ENCODE assay signal across 10 cellular contexts in the genomic region with DNA sequence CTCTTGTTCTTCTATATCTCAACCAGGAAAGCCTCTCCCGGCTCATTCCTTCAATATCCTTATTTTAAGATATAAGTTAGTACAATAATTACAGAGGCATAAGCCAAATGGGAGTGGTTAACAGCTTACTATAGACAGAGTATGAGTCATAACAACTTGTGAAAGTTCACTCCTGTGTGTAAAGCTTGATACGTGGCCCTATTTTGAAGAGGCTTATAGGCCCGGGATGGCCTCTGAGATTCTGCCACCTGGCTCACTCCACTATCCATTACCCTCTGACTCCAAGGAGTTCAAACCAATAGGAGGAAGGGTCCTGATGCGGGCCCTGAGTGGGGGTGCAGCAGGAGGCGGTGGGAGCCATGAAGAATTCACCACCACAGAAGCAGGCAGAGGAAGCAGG. TPM values are rescaled to one million over a fixed set of nuclear protein-coding genes. Genes with fewer than 3 reads are reported as not detected.
DNase-seq lines count a peak whose midpoint lies in the region; ATAC-seq, FAIRE-seq and TF ChIP-seq lines count a peak whose summit lies in the region.
"Had no signal": no experiment of that assay in that cellular context is flagged by ENCODE, and none has a peak within 500 bp of the region (broad histone marks: within the 10 kb centered on the region; RNA-seq: fewer than 3 reads in every experiment).

No MANE protein-coding gene starts in this region.

- FAIRE-seq in HTR-8/SVneo (lab: Jason Lieb, UNC) = no peak

- peak; percentile 50 for ATAC-seq in GM19468 (IDR thresholded peaks at IDR 0.05; ENCODE audit: extremely low read depth, unreplicated experiment)
- peak; percentile 86 for ATAC-seq in HG03520 (IDR thresholded peaks at IDR 0.05; ENCODE audit: unreplicated experiment)

- no peak overlapping the region for H3K4me3 ChIP-seq in brain microvascular endothelial cell (ENCODE audit: low read depth, low read length)
- H3K4me3 ChIP-seq: thoracic aorta had no signal

- in situ Hi-C loops in brain microvascular endothelial cell (cut with HindIII; ENCODE audit: low pct_ligation_motif_present, low sequenced_read_pairs) = no loop called here

- H3K27me3 ChIP-seq in brain microvascular endothelial cell (replicated peaks) = no peaks in the 10 kb centered on the region

- DNase-seq in Daoy (ENCODE audit: low read depth) = peak; percentile 47
- peak; percentile 37 for DNase-seq in brain microvascular endothelial cell
- DNase-seq in renal cortical epithelial cell (ENCODE audit: low read depth) = peak; percentile 65
- DNase-seq in iPS-NIHi7 (ENCODE audit: extremely low spot score) = no peak
- no peak for DNase-seq in HTR-8/SVneo (ENCODE audit: insufficient read length, low spot score)
- no peak for DNase-seq in kidney glomerular epithelial cell (lab: John Stamatoyannopoulos, UW)

- no peak for TF ChIP-seq CTCF in brain microvascular endothelial cell (IDR thresholded peaks at IDR 0.05; ENCODE audit: low read depth, low read length, missing control alignments)

- H3K36me3 ChIP-seq in brain microvascular endothelial cell (replicated peaks) = peaks cover 44% of the 10 kb centered on the region

- H3K27ac ChIP-seq in brain microvascular endothelial cell = peak overlapping the region; percentile 37
- H3K27ac ChIP-seq: KMS-11 had no signal

RNA-seq across cellular contexts. Expression of gene B4GALT1, which starts 36.6 kb away (rescaled TPM):
- 19.1 and 19.2 TPM in 2 replicates for total RNA-seq in Daoy (2014; rRNA removed; shearing (Covaris generic))
- 37.7 and 113 TPM in 2 replicates for total RNA-seq in renal cortical epithelial cell

RNA-seq across cellular contexts. Expression of gene SMU1, which starts 54.0 kb away (rescaled TPM):
- total RNA-seq in Daoy (2014; rRNA removed; shearing (Covaris generic)) = 43.9 and 44.3 TPM in 2 replicates
- 36.1 and 45.7 TPM in 2 replicates for total RNA-seq in renal cortical epithelial cell

Comparison
In these comparisons a context has a peak if more than half of its experiments do, and no peak if none do; other contexts are left out.
1. DNase-seq: peak in Daoy (single experiment), brain microvascular endothelial cell (single experiment) and renal cortical epithelial cell (single experiment); none in iPS-NIHi7 (single experiment), HTR-8/SVneo (single experiment) and kidney glomerular epithelial cell (single experiment).